ENCODE assay signal across 9 cellular contexts in the genomic region with DNA sequence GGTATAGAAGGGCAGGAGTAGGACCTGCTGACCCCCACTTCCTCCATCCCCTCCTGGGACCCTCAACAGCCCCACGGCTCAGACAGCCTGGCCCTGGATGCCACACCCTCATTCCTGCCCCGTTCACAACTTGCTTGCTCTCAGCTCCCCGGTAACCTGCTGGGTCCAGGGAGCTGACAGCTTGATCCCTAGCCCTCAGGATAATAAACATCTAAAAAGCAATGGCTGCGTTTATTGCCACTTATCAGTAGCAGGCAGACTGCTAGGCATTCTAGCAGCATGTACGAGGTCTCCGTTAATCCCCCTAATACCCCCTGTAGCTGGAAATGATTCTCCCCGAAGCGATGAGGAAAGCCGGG. TPM values are rescaled to one million over a fixed set of nuclear protein-coding genes. Genes with fewer than 3 reads are reported as not detected.
DNase-seq lines count a peak whose midpoint lies in the region; TF ChIP-seq lines count a peak whose summit lies in the region.
"Had no signal": no experiment of that assay in that cellular context is flagged by ENCODE, and none has a peak within 500 bp of the region (broad histone marks: within the 10 kb centered on the region; RNA-seq: fewer than 3 reads in every experiment).

No MANE protein-coding gene starts in this region.

- H3K9me3 ChIP-seq in BLaER1 treated with 17β-estradiol and CSF1 and Interleukin-3, amounts not matched to agents 10 nM and 100 nM (replicated peaks in 1 of 11), result no peaks in the 10 kb centered on the region
- H3K9me3 ChIP-seq in HUES6 (ENCODE audit: control insufficient read depth, insufficient read depth, low read depth, low read length) (no peaks in the 10 kb centered on the region), colonic mucosa (no peaks in the 10 kb centered on the region), neural cell (ENCODE audit: low read length) (no peaks in the 10 kb centered on the region), uterus (no peaks in the 10 kb centered on the region)

- H2AFZ ChIP-seq in neural cell (ENCODE audit: low read depth, low read length), result no peak overlapping the region

- no peak for DNase-seq in colonic mucosa
- DNase-seq in uterus, result no peak
- DNase-seq in A172 (ENCODE audit: low spot score), result no peak
- DNase-seq in DMS53 (lab: John Stamatoyannopoulos, UW), result no peak
- DNase-seq in NCI-H146 (lab: John Stamatoyannopoulos, UW), result no peak
- DNase-seq: activated CD4-positive, alpha-beta T cell treated with anti-CD3 and anti-CD28 coated beads for 1 hour had no signal

- H3K27me3 ChIP-seq in BLaER1 treated with 17β-estradiol and CSF1 and Interleukin-3, amounts not matched to agents 10 nM and 100 nM, result no peaks in the 10 kb centered on the region
- no peaks in the 10 kb centered on the region for H3K27me3 ChIP-seq in HUES6 (ENCODE audit: control insufficient read depth, insufficient read depth, low read length)
- no peaks in the 10 kb centered on the region for H3K27me3 ChIP-seq in colonic mucosa
- no peaks in the 10 kb centered on the region for H3K27me3 ChIP-seq in neural cell (ENCODE audit: insufficient read depth, low read depth, low read length)
- H3K27me3 ChIP-seq in uterus, result no peaks in the 10 kb centered on the region

- H3K79me2 ChIP-seq in neural cell (replicated peaks; ENCODE audit: insufficient read depth, low read length), result no peaks in the 10 kb centered on the region

- no peak for TF ChIP-seq EP300 in neural cell (conservative IDR thresholded peaks at IDR 0.05; ENCODE audit: poor library complexity, severe bottlenecking)

- peak overlapping the region; percentile 19 to 73 (median 56); a peak in 19 of 22 replicates for H3K9ac ChIP-seq in BLaER1 treated with 17β-estradiol and CSF1 and Interleukin-3, amounts not matched to agents 10 nM and 100 nM
- H3K9ac ChIP-seq in HUES6 (ENCODE audit: low read length) (peak overlapping the region; percentile 37), colonic mucosa (ENCODE audit: low read depth in 2 of 2, low read length in 2 of 2) (peak overlapping the region; percentile 77 to 83), neural cell (ENCODE audit: low read length) (peak overlapping the region; percentile 13)

- no peak for TF ChIP-seq RAD21 in neural cell (conservative IDR thresholded peaks at IDR 0.05)

- peaks cover 53 to 67% (median 62%) of the 10 kb centered on the region in 10 experiments for H3K4me1 ChIP-seq in BLaER1 treated with 17β-estradiol and CSF1 and Interleukin-3, amounts not matched to agents 10 nM and 100 nM
- H3K4me1 ChIP-seq in HUES6 (ENCODE audit: control insufficient read depth, insufficient read depth, low read length) (peaks cover 48% of the 10 kb centered on the region), colonic mucosa (peaks cover 34% of the 10 kb centered on the region), uterus (peaks cover 23 to 27% of the 10 kb centered on the region in 2 donors)

- peak overlapping the region; percentile 64 to 97 (median 87) for H3K4me2 ChIP-seq in BLaER1 treated with 17β-estradiol and CSF1 and Interleukin-3, amounts not matched to agents 10 nM and 100 nM
- H3K4me2 ChIP-seq in neural cell (ENCODE audit: low read length), result no peak overlapping the region

- no peaks in the 10 kb centered on the region for H3F3A ChIP-seq in neural cell (ENCODE audit: insufficient read depth, low read length, poor library complexity, severe bottlenecking)

- H4K20me1 ChIP-seq in BLaER1 treated with 17β-estradiol and CSF1 and Interleukin-3, amounts not matched to agents 10 nM and 100 nM, result peaks cover 0 to 87% (median 35%) of the 10 kb centered on the region in 11 experiments; a peak in 17 of 22 replicates
- H4K20me1 ChIP-seq in neural cell (ENCODE audit: insufficient read depth), result no peaks in the 10 kb centered on the region

- peak overlapping the region in 7 of 11 experiments; percentile 45 to 63 (median 61); a peak in 12 of 22 replicates for H3K27ac ChIP-seq in BLaER1 treated with 17β-estradiol and CSF1 and Interleukin-3, amounts not matched to agents 10 nM and 100 nM
- peak overlapping the region; percentile 49; the same call in 1 of the 2 replicates for H3K27ac ChIP-seq in HUES6 (ENCODE audit: low read depth, low read length)
- peak overlapping the region; percentile 86 for H3K27ac ChIP-seq in colonic mucosa
- no peak overlapping the region for H3K27ac ChIP-seq in neural cell (ENCODE audit: low read length)
- H3K27ac ChIP-seq in uterus, result no peak overlapping the region

- H3K9me2 ChIP-seq in neural cell (ENCODE audit: insufficient read depth, low read length), result no peaks in the 10 kb centered on the region

- intact Hi-C loops in colonic mucosa (cut with DNase I), result no loop called here
- intact Hi-C loops in uterus (cut with DNase I; ENCODE audit: low total_unique reads), result no loop called here

- peak overlapping the region in 6 of 10 experiments; percentile 6 to 40 (median 35); a peak in 10 of 20 replicates for H3K4me3 ChIP-seq in BLaER1 treated with 17β-estradiol and CSF1 and Interleukin-3, amounts not matched to agents 10 nM and 100 nM
- H3K4me3 ChIP-seq in HUES6 (ENCODE audit: low read depth, low read length), result no peak overlapping the region
- H3K4me3 ChIP-seq in colonic mucosa, result peak overlapping the region; percentile 46
- H3K4me3 ChIP-seq in neural cell (ENCODE audit: low read length), result no peak overlapping the region
- H3K4me3 ChIP-seq in uterus, result no peak overlapping the region

- TF ChIP-seq CTCF in colonic mucosa (IDR thresholded peaks at IDR 0.05) (no peak), neural cell (IDR thresholded peaks at IDR 0.05; ENCODE audit: poor library complexity, severe bottlenecking) (no peak), uterus (IDR thresholded peaks at IDR 0.05) (no peak)

- no peak for TF ChIP-seq POLR2A in uterus (IDR thresholded peaks at IDR 0.05)

- peaks cover 17 to 58% (median 36%) of the 10 kb centered on the region in 11 experiments for H3K36me3 ChIP-seq in BLaER1 treated with 17β-estradiol and CSF1 and Interleukin-3, amounts not matched to agents 10 nM and 100 nM
- peaks cover 64% of the 10 kb centered on the region for H3K36me3 ChIP-seq in HUES6 (ENCODE audit: control insufficient read depth, insufficient read depth, low read length)
- peaks cover 21% of the 10 kb centered on the region for H3K36me3 ChIP-seq in colonic mucosa
- peaks cover 7% of the 10 kb centered on the region for H3K36me3 ChIP-seq in neural cell (ENCODE audit: insufficient read depth, low read length)
- H3K36me3 ChIP-seq in uterus, result no peaks in the 10 kb centered on the region

TF ChIP-seq in neural cell, 6 proteins besides CTCF, POLR2A, EP300 and RAD21:
- TF ChIP-seq POLR2AphosphoS5 (IDR thresholded peaks at IDR 0.05) (peak; percentile 43), MXI1 (conservative IDR thresholded peaks at IDR 0.05; ENCODE audit: poor library complexity, severe bottlenecking) (no peak)

RNA-seq across cellular contexts. Expression of a gene that starts 24.3 kb away (rescaled TPM):
- 1,000 to 10,000 TPM; 1,834 to 2,096 TPM for total RNA-seq in colonic mucosa
- 1,914 and 2,229 TPM in 2 replicates for polyA plus RNA-seq in neural cell
- polyA minus RNA-seq in neural cell, result 1,127 and 1,160 TPM in 2 replicates
- total RNA-seq in uterus, result 1,000 to 10,000 TPM; 1,775 to 3,691 (median 3,260) TPM
- total RNA-seq in A172 (2014; rRNA removed; shearing (Covaris generic)), result 2,135 and 2,569 TPM in 2 replicates

RNA-seq across cellular contexts. Expression of a gene that starts 30.7 kb away (rescaled TPM):
- total RNA-seq in colonic mucosa, result 100 to 1,000 TPM in 1 of 2 donors, 10 to 100 TPM in 1; 53.4 to 144 TPM
- 21.5 and 27.4 TPM in 2 replicates for polyA plus RNA-seq in neural cell
- 53.1 and 99.2 TPM in 2 replicates for polyA minus RNA-seq in neural cell
- total RNA-seq in uterus, result 100 to 1,000 TPM in 1 of 4 donors, 10 to 100 TPM in 3; 50.5 to 106 (median 64.3) TPM
- 41.5 and 43.4 TPM in 2 replicates for total RNA-seq in A172 (2014; rRNA removed; shearing (Covaris generic))

RNA-seq across cellular contexts. Expression of a gene that starts 40.4 kb away (rescaled TPM):
- 100 to 1,000 TPM; 133 to 142 TPM for total RNA-seq in colonic mucosa
- 5.9 and 6.3 TPM in 2 replicates for polyA plus RNA-seq in neural cell
- 4.6 and 7.4 TPM in 2 replicates for polyA minus RNA-seq in neural cell
- 100 to 1,000 TPM in 1 of 4 donors, 10 to 100 TPM in 3; 29.6 to 211 (median 41.2) TPM for total RNA-seq in uterus
- 136 and 156 TPM in 2 replicates for total RNA-seq in A172 (2014; rRNA removed; shearing (Covaris generic))

Comparison
In these comparisons a context has a peak if more than half of its experiments do, and no peak if none do; other contexts are left out.
1. H3K27ac ChIP-seq: peak in BLaER1 treated with 17β-estradiol and CSF1 and Interleukin-3, amounts not matched to agents 10 nM and 100 nM (7 of 11), HUES6 (single experiment) and colonic mucosa (single experiment); none in neural cell (single experiment) and uterus (0 of 2).
2. H3K4me3 ChIP-seq: peak in BLaER1 treated with 17β-estradiol and CSF1 and Interleukin-3, amounts not matched to agents 10 nM and 100 nM (6 of 10) and colonic mucosa (single experiment); none in HUES6 (single experiment), neural cell (single experiment) and uterus (0 of 2).
3. H3K9ac ChIP-seq: peak in every context shown above with its lines; median percentile 80 in colonic mucosa; 56 in BLaER1 treated with 17β-estradiol and CSF1 and Interleukin-3, amounts not matched to agents 10 nM and 100 nM; 37 in HUES6; 13 in neural cell.